In genomic region chr20:58150772-58151171, GRCh38 we compare ENCODE assay signal across 1 cellular context.
TF ChIP-seq lines count a peak whose summit lies in the region.

No MANE protein-coding gene starts in this region.

TF ChIP-seq in GM23338, 12 proteins besides CTCF, POLR2A, EP300 and RAD21 (continued from another document):
- TF ChIP-seq REST (IDR thresholded peaks at IDR 0.05; ENCODE audit: unreplicated experiment) = no peak
